In genomic region chr12:124742111-124742510, GRCh38 we compare ENCODE assay signal across 15 cellular contexts.
DNase-seq lines count a peak whose midpoint lies in the region; ATAC-seq and TF ChIP-seq lines count a peak whose summit lies in the region.
"Had no signal": no experiment of that assay in that cellular context is flagged by ENCODE, and none has a peak within 500 bp of the region (broad histone marks: within the 10 kb centered on the region; RNA-seq: fewer than 3 reads in every experiment).

No MANE protein-coding gene starts in this region.

- in situ Hi-C loops in G401 (cut with HindIII; ENCODE audit: low sequenced_read_pairs) = no loop called here

- H3K4me3 ChIP-seq in BE2C (ENCODE audit: low read depth, low read length) (no peak overlapping the region), WERI-Rb-1 (ENCODE audit: low read depth, low read length) (peak overlapping the region; percentile 25; the same call in 1 of the 2 replicates), muscle layer of duodenum (ENCODE audit: low read depth in 1 of 2, low read length in 2 of 2) (peak overlapping the region in 1 of 2 donors; percentile 29)
- H3K4me3 ChIP-seq: GM23338, hepatocyte had no signal

- H3K27me3 Mint-ChIP-seq in endothelial cell (ENCODE audit: unreplicated experiment) = peaks cover 9% of the 10 kb centered on the region

- peaks cover 4% of the 10 kb centered on the region for H3K36me3 Mint-ChIP-seq in endothelial cell (ENCODE audit: low read depth, unreplicated experiment)
- H3K36me3 Mint-ChIP-seq: mesothelial cell of epicardium had no signal

- peak overlapping the region; percentile 80 for H3K27ac ChIP-seq in WERI-Rb-1
- peak overlapping the region; percentile 69 for H3K27ac ChIP-seq in muscle layer of duodenum (ENCODE audit: low read length)
- H3K27ac ChIP-seq: hepatocyte had no signal

- H3K4me1 ChIP-seq in BE2C (peaks cover 9% of the 10 kb centered on the region), muscle layer of duodenum (ENCODE audit: control insufficient read depth in 1 of 2, insufficient read depth in 2 of 2, low read length in 2 of 2) (peaks cover 14 to 34% of the 10 kb centered on the region in 2 donors)

- no peak for ATAC-seq in GM18511 (IDR thresholded peaks at IDR 0.05; ENCODE audit: unreplicated experiment)
- ATAC-seq in GM21737 (IDR thresholded peaks at IDR 0.05; ENCODE audit: unreplicated experiment) = no peak
- ATAC-seq: activated naive CD8-positive, alpha-beta T cell treated with anti-CD3 and anti-CD28 coated beads, Interleukin-2, amount 50 U/mL, for 24 hours; GM23338; T-helper 17 cell had no signal

- DNase-seq in BE2C = peak; percentile 33
- peak; percentile 42 for DNase-seq in G401 (ENCODE audit: low spot score)
- peak; percentile 76 for DNase-seq in WERI-Rb-1
- no peak for DNase-seq in GM19240 (ENCODE audit: insufficient read length, low spot score)
- DNase-seq in endothelial cell (ENCODE audit: low spot score) = no peak
- DNase-seq: activated CD4-positive, CD25-positive, alpha-beta regulatory T cell; activated naive CD8-positive, alpha-beta T cell treated with anti-CD3 and anti-CD28 coated beads, Interleukin-2, amount 50 U/mL, for 24 hours; nucleus accumbens; T-helper 17 cell had no signal

- no peaks in the 10 kb centered on the region for H3K9me3 ChIP-seq in BE2C
- peaks cover 4% of the 10 kb centered on the region for H3K9me3 ChIP-seq in WERI-Rb-1 (ENCODE audit: severe bottlenecking)
- no peaks in the 10 kb centered on the region for H3K9me3 ChIP-seq in muscle layer of duodenum (ENCODE audit: control insufficient read depth in 1 of 2, low read length in 2 of 2)

- no peaks in the 10 kb centered on the region for H3K27me3 ChIP-seq in BE2C
- H3K27me3 ChIP-seq in WERI-Rb-1 (ENCODE audit: insufficient read depth, low read depth, severe bottlenecking) = no peaks in the 10 kb centered on the region
- no peaks in the 10 kb centered on the region for H3K27me3 ChIP-seq in muscle layer of duodenum (ENCODE audit: low read depth, low read length)
- H3K27me3 ChIP-seq: hepatocyte had no signal

- H3K4me3 Mint-ChIP-seq in endothelial cell (ENCODE audit: unreplicated experiment) = no peak overlapping the region
- H3K4me3 Mint-ChIP-seq: activated naive CD8-positive, alpha-beta T cell treated with anti-CD3 and anti-CD28 coated beads, Interleukin-2, amount 50 U/mL, for 24 hours; GM23338; mesothelial cell of epicardium; T-helper 17 cell had no signal

- TF ChIP-seq CTCF in BE2C (IDR thresholded peaks at IDR 0.05; ENCODE audit: low read depth, low read length) = no peak
- no peak for TF ChIP-seq CTCF in WERI-Rb-1 (IDR thresholded peaks at IDR 0.05; ENCODE audit: low read depth, low read length)
- no peak for TF ChIP-seq CTCF in endothelial cell (IDR thresholded peaks at IDR 0.05; ENCODE audit: unreplicated experiment)

- H3K9me3 Mint-ChIP-seq in endothelial cell (ENCODE audit: unreplicated experiment) = no peaks in the 10 kb centered on the region
- H3K9me3 Mint-ChIP-seq: activated naive CD8-positive, alpha-beta T cell treated with anti-CD3 and anti-CD28 coated beads, Interleukin-2, amount 50 U/mL, for 24 hours; GM23338; mesothelial cell of epicardium had no signal

- H3K36me3 ChIP-seq in BE2C (no peaks in the 10 kb centered on the region), WERI-Rb-1 (no peaks in the 10 kb centered on the region), muscle layer of duodenum (ENCODE audit: control insufficient read depth in 1 of 2, insufficient read depth in 2 of 2, low read length in 2 of 2) (no peaks in the 10 kb centered on the region)

- H3K4me1 Mint-ChIP-seq in endothelial cell (ENCODE audit: unreplicated experiment) = peaks cover 27% of the 10 kb centered on the region

- no peak overlapping the region for H3K27ac Mint-ChIP-seq in endothelial cell (ENCODE audit: unreplicated experiment)
- H3K27ac Mint-ChIP-seq: activated naive CD8-positive, alpha-beta T cell treated with anti-CD3 and anti-CD28 coated beads, Interleukin-2, amount 50 U/mL, for 24 hours; GM23338; T-helper 17 cell had no signal

Comparison
In these comparisons a context has a peak if more than half of its experiments do, and no peak if none do; other contexts are left out.
1. DNase-seq: peak in BE2C (single experiment), G401 (single experiment) and WERI-Rb-1 (single experiment); none in GM19240 (single experiment) and endothelial cell (single experiment).